1 cellular context compared by ENCODE assay signal in the genomic region with DNA sequence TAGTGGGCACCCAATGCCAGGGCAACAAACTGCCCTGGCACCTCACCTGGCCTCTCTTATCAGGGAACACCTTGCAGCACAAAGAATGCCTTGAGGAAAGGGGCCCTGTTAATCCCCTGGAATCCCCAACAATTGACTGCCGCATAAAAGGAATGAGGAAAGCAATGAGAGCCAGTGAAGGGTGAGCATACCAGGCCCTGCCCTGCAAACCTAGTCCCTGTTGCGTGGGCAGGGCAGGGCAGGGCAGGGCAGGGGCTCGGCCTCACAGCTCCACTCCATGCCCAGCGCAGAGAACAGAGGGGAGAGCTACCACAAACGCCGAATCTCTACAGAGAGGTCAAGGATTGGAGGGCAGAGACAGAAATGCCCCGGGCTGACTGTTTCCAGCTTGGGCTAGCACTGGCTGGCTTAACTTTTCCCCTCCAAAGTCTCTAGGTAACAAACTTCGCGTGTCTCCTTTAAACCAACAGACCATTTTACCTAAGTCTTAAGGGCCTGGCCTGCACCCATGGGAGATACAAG.
TF ChIP-seq lines count a peak whose summit lies in the region.

No MANE protein-coding gene starts in this region.

TF ChIP-seq in A549, 52 proteins besides CTCF, POLR2A, EP300 and RAD21:
- TF ChIP-seq FOSB (CRISPR knock-in tag; IDR thresholded peaks at IDR 0.05) = no peak
- no peak for TF ChIP-seq PHF8 (IDR thresholded peaks at IDR 0.05; ENCODE audit: borderline replicate concordance, low read depth)
- TF ChIP-seq, protein P1, sequence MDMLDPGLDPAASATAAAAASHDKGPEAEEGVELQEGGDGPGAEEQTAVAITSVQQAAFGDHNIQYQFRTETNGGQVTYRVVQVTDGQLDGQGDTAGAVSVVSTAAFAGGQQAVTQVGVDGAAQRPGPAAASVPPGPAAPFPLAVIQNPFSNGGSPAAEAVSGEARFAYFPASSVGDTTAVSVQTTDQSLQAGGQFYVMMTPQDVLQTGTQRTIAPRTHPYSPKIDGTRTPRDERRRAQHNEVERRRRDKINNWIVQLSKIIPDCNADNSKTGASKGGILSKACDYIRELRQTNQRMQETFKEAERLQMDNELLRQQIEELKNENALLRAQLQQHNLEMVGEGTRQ (IDR thresholded peaks at IDR 0.05) = no peak
- no peak for TF ChIP-seq NPAS2 (CRISPR knock-in tag; IDR thresholded peaks at IDR 0.05; ENCODE audit: borderline replicate concordance)
- no peak for TF ChIP-seq FOXS1 (CRISPR knock-in tag; IDR thresholded peaks at IDR 0.05)
- no peak for TF ChIP-seq ELK1 (IDR thresholded peaks at IDR 0.05; ENCODE audit: low read depth, low read length)
- no peak for TF ChIP-seq RCOR1 (IDR thresholded peaks at IDR 0.05; ENCODE audit: low read depth, low read length)
- TF ChIP-seq, protein P2, sequence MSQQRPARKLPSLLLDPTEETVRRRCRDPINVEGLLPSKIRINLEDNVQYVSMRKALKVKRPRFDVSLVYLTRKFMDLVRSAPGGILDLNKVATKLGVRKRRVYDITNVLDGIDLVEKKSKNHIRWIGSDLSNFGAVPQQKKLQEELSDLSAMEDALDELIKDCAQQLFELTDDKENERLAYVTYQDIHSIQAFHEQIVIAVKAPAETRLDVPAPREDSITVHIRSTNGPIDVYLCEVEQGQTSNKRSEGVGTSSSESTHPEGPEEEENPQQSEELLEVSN (IDR thresholded peaks at IDR 0.05; ENCODE audit: borderline replicate concordance, low read depth) = no peak
- TF ChIP-seq SREBF2 (IDR thresholded peaks at IDR 0.05) = no peak
- TF ChIP-seq CBX2 (IDR thresholded peaks at IDR 0.05; ENCODE audit: borderline replicate concordance, low read depth) = no peak
- no peak for TF ChIP-seq JUNB (IDR thresholded peaks at IDR 0.05)
- no peak for TF ChIP-seq NR3C1 (IDR thresholded peaks at IDR 0.05)
